ENCODE assay signal across 17 cellular contexts in genomic region chr3:155086041-155086440, GRCh38.
DNase-seq lines count a peak whose midpoint lies in the region; TF ChIP-seq lines count a peak whose summit lies in the region.
"Had no signal": no experiment of that assay in that cellular context is flagged by ENCODE, and none has a peak within 500 bp of the region (broad histone marks: within the 10 kb centered on the region; RNA-seq: fewer than 3 reads in every experiment).

No MANE protein-coding gene starts in this region.

- H3K4me3 ChIP-seq in OCI-LY1 (ENCODE audit: low read depth, low read length, poor library complexity, severe bottlenecking) (no peak overlapping the region), choroid plexus epithelial cell (ENCODE audit: low read depth, low read length) (no peak overlapping the region), neutrophil (ENCODE audit: low read depth in 1 of 2, low read length in 1 of 2) (no peak overlapping the region)

- DNase-seq in choroid plexus epithelial cell (ENCODE audit: low read depth): peak; percentile 39
- no peak for DNase-seq in NCI-H526 (lab: John Stamatoyannopoulos, UW)
- DNase-seq in activated T-cell treated with anti-CD3 and anti-CD28 coated beads, Interleukin-2, amount 50 U/mL, for 48 hours: no peak
- no peak for DNase-seq in NCI-H187 (lab: John Stamatoyannopoulos, UW)
- DNase-seq: CD4-positive, CD25-positive, alpha-beta regulatory T cell; DMS153; Kasumi-1; NCI-H1092 treated with DMSO at 0.1 percent for 48 hours; NCI-H1436; NCI-H187 treated with DMSO at 0.1 percent for 48 hours; NCI-H2107; NCI-H69; SHP77 had no signal

- TF ChIP-seq CTCF in C4-2B (conservative IDR thresholded peaks at IDR 0.05) (no peak), OCI-LY1 (IDR thresholded peaks at IDR 0.05; ENCODE audit: low read length) (no peak), choroid plexus epithelial cell (conservative IDR thresholded peaks at IDR 0.05; ENCODE audit: low read depth, low read length) (no peak), neutrophil (IDR thresholded peaks at IDR 0.05) (no peak)

- 0 out of 2 replicates have a peak, but pooled peaks cover 4% of the 10 kb centered on the region for H3F3A ChIP-seq in OCI-LY1 (ENCODE audit: insufficient read depth, low read length)

- peaks cover 42% of the 10 kb centered on the region for H3K79me2 ChIP-seq in OCI-LY1 (ENCODE audit: insufficient read depth, low read length)

- no peaks in the 10 kb centered on the region for H3K9me2 ChIP-seq in OCI-LY1 (ENCODE audit: low read depth, low read length)

- no peak overlapping the region for H3K9ac ChIP-seq in OCI-LY1 (ENCODE audit: low read length)

- H3K36me3 ChIP-seq in OCI-LY1 (ENCODE audit: insufficient read depth, low read length) (peaks cover 93% of the 10 kb centered on the region), neutrophil (peaks cover 73% of the 10 kb centered on the region)

- H2AFZ ChIP-seq in OCI-LY1 (ENCODE audit: low read length): no peak overlapping the region

- H3K4me1 ChIP-seq in OCI-LY1 (ENCODE audit: insufficient read depth, low read length, severe bottlenecking): peaks cover 63% of the 10 kb centered on the region
- H3K4me1 ChIP-seq in neutrophil (ENCODE audit: control insufficient read depth in 1 of 2, insufficient read depth in 1 of 2, low read depth in 1 of 2, low read length in 1 of 2): peaks cover 22 to 31% of the 10 kb centered on the region in 2 experiments

- H3K9me3 ChIP-seq in OCI-LY1 (ENCODE audit: low read length) (no peaks in the 10 kb centered on the region), neutrophil (no peaks in the 10 kb centered on the region)

- H3K27me3 ChIP-seq in OCI-LY1 (ENCODE audit: insufficient read depth, low read length) (no peaks in the 10 kb centered on the region), neutrophil (no peaks in the 10 kb centered on the region)

- H4K20me1 ChIP-seq in OCI-LY1 (ENCODE audit: insufficient read depth, low read length): no peaks in the 10 kb centered on the region

- no peak overlapping the region for H3K4me2 ChIP-seq in OCI-LY1 (ENCODE audit: low read length)

- H3K27ac ChIP-seq in C4-2B (peak overlapping the region; percentile 50), OCI-LY1 (ENCODE audit: low read depth, low read length, poor library complexity, severe bottlenecking) (peak overlapping the region; percentile 49), neutrophil (peak overlapping the region; percentile 53)
- H3K27ac ChIP-seq: RWPE1 had no signal
